Comparison of ENCODE assay signal across 12 cellular contexts in genomic region chr4:67122029-67122428, GRCh38.
DNase-seq lines count a peak whose midpoint lies in the region; ATAC-seq and TF ChIP-seq lines count a peak whose summit lies in the region.
"Had no signal": no experiment of that assay in that cellular context is flagged by ENCODE, and none has a peak within 500 bp of the region (broad histone marks: within the 10 kb centered on the region; RNA-seq: fewer than 3 reads in every experiment).

No MANE protein-coding gene starts in this region.

- H3K4me1 ChIP-seq in OCI-LY3 (ENCODE audit: low read length), result peaks cover 3% of the 10 kb centered on the region
- H3K4me1 ChIP-seq: heart right ventricle, prostate gland had no signal

- H2AFZ ChIP-seq in OCI-LY3 (ENCODE audit: low read depth, low read length), result no peak overlapping the region

- H4K20me1 ChIP-seq in OCI-LY3 (ENCODE audit: insufficient read depth, low read length), result no peaks in the 10 kb centered on the region

- ATAC-seq in GM18907 (IDR thresholded peaks at IDR 0.05; ENCODE audit: unreplicated experiment), result peak; percentile 56
- ATAC-seq: heart right ventricle had no signal

- H3K36me3 ChIP-seq in OCI-LY3 (replicated peaks; ENCODE audit: low read depth, low read length), result no peaks in the 10 kb centered on the region
- H3K36me3 ChIP-seq: heart right ventricle, prostate gland had no signal

- CTCF ChIA-PET in GM10248 (lab: Yijun Ruan, JAX), result no interaction called here

- POLR2A ChIA-PET in GM10248 (lab: Yijun Ruan, JAX), result no interaction called here

- DNase-seq in epithelial cell of esophagus (ENCODE audit: low read depth), result peak; percentile 34
- no peak for DNase-seq in NCI-H748 (lab: John Stamatoyannopoulos, UW; ENCODE audit: unreplicated experiment)
- no peak for DNase-seq in GM10248 (ENCODE audit: extremely low spot score)
- DNase-seq in Ammon's horn (ENCODE audit: low spot score), result no peak
- no peak for DNase-seq in NCI-H1105 (lab: John Stamatoyannopoulos, UW)
- DNase-seq: heart right ventricle, NCI-H2029, T1000 had no signal

- no peak overlapping the region for H3K9ac ChIP-seq in OCI-LY3 (ENCODE audit: low read length)

- H3K27me3 ChIP-seq in OCI-LY3 (ENCODE audit: low read depth, low read length), result no peaks in the 10 kb centered on the region
- H3K27me3 ChIP-seq: heart right ventricle had no signal

- H3K4me3 ChIP-seq in OCI-LY3 (ENCODE audit: low read length) (peak overlapping the region; percentile 20; the same call in 1 of the 2 replicates), epithelial cell of esophagus (ENCODE audit: low read length) (no peak overlapping the region)
- H3K4me3 ChIP-seq: heart right ventricle, prostate gland had no signal

- TF ChIP-seq CTCF in 22Rv1 (IDR thresholded peaks at IDR 0.05) (peak; percentile 57), OCI-LY3 (IDR thresholded peaks at IDR 0.05; ENCODE audit: low read depth, low read length) (peak; percentile 73), epithelial cell of esophagus (IDR thresholded peaks at IDR 0.05; ENCODE audit: insufficient read depth, low read depth, low read length, missing control alignments) (peak; percentile 48), GM10248 (IDR thresholded peaks at IDR 0.05; ENCODE audit: control extremely low read depth, extremely low read depth, low read depth, missing control alignments) (no peak)

- H3K27ac ChIP-seq in 22Rv1, result no peak overlapping the region
- H3K27ac ChIP-seq in OCI-LY3 (ENCODE audit: low read length), result no peak overlapping the region
- H3K27ac ChIP-seq: heart right ventricle, prostate gland had no signal

- H3K9me3 ChIP-seq in OCI-LY3 (ENCODE audit: insufficient read depth, low read length), result no peaks in the 10 kb centered on the region
- H3K9me3 ChIP-seq: heart right ventricle, prostate gland had no signal

- peak overlapping the region; percentile 47 for H3K4me2 ChIP-seq in OCI-LY3 (ENCODE audit: low read length)

- no peaks in the 10 kb centered on the region for H3K79me2 ChIP-seq in OCI-LY3 (ENCODE audit: low read length)
